In the genomic region with DNA sequence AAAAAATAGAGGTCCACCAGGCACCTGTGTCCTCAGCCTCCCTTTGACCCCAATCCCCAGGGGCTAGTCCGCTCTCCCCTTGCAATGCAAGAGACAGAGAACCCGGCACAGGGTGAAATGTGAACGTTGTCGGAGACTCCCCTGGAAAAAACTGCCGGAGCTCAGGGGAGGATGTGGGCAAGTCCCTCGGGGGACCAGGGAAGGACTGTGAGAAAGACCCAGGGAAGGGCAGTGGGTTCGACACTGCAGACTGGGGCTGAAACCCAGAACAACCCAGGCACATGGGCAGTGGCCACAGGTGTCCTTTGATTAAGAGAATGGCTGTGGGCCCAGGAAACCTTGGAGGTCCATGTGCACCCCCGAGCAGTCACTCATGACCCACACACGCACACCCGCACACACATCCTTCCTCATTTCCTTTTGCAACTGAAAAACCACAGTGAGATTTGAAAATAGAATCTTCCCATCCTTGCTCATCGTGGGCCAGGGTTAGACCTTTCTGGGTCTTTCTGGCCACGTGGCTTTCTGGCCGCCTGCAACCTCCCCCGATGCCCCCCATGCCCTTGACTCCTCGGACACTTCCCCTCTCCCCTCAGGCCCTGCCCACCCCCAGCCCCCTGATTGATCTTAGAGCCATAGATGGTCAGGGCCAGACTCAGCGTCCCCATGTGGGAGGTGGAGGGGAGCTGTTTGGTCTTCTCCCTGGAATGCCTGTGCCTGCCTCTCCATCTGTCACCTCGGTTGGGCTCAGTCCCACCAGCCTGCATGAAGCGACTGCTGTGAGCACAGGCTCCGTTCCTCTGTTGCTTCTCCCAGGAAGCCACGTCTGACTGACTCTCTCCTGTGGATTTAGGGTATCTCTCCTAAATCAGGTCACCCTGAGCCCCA, we compare ENCODE assay signal across 10 cellular contexts. TPM values are rescaled to one million over a fixed set of nuclear protein-coding genes. Genes with fewer than 3 reads are reported as not detected.
A peak's percentile ranks its signal among the peaks of the same experiment; 100 is the strongest.
DNase-seq lines count a peak whose midpoint lies in the region; ATAC-seq and TF ChIP-seq lines count a peak whose summit lies in the region.
"Had no signal": no experiment of that assay in that cellular context is flagged by ENCODE, and none has a peak within 500 bp of the region (broad histone marks: within the 10 kb centered on the region; RNA-seq: fewer than 3 reads in every experiment).

No MANE protein-coding gene starts in this region.

- H3K9me2 ChIP-seq in hepatocyte (replicated peaks; ENCODE audit: insufficient read depth), result no peaks in the 10 kb centered on the region

- ATAC-seq in Right ventricle myocardium superior (ENCODE audit: poor library complexity) (peak; percentile 22), HG03460 (IDR thresholded peaks at IDR 0.05; ENCODE audit: unreplicated experiment) (peak; percentile 59)
- ATAC-seq in activated CD8-positive, alpha-beta T cell treated with anti-CD3 and anti-CD28 coated beads for 36 hours, result peak; percentile 55
- ATAC-seq: Panc1 had no signal

- CTCF ChIA-PET in activated CD8-positive, alpha-beta T cell treated with anti-CD3 and anti-CD28 coated beads for 36 hours (lab: Charles Lee), result interaction anchor here (0.6 to 3.4 kb wide), 6 partner anchors 11 to 183 kb away, joined by 3 to 19 read pairs (median 5); no protein-coding TSS in a partner anchor

- no peaks in the 10 kb centered on the region for H3K4me1 ChIP-seq in right atrium auricular region
- H3K4me1 ChIP-seq in hepatocyte (ENCODE audit: insufficient read depth), result no peaks in the 10 kb centered on the region
- H3K4me1 ChIP-seq: parathyroid adenoma had no signal

- POLR2A ChIA-PET in activated CD8-positive, alpha-beta T cell treated with anti-CD3 and anti-CD28 coated beads for 36 hours (lab: Charles Lee), result interaction anchor here (1.0 to 1.9 kb wide), 4 partner anchors 10 to 107 kb away, joined by 3 to 7 read pairs (median 4); partner anchors contain the start of gene EIF4H

- DNase-seq in Right ventricle myocardium superior (no peak), right atrium auricular region (ENCODE audit: low spot score) (no peak), D341Med (ENCODE audit: low spot score) (no peak), hepatocyte (ENCODE audit: low spot score) (no peak), NCI-H2227 (lab: John Stamatoyannopoulos, UW; ENCODE audit: unreplicated experiment) (no peak), HUDEP-2 (lab: John Stamatoyannopoulos, UW; ENCODE audit: unreplicated experiment in 76 of 76) (no peak)
- DNase-seq in activated CD8-positive, alpha-beta T cell treated with anti-CD3 and anti-CD28 coated beads for 36 hours, result peak; percentile 56

- TF ChIP-seq CTCF in right atrium auricular region (IDR thresholded peaks at IDR 0.05) (no peak), hepatocyte (IDR thresholded peaks at IDR 0.05; ENCODE audit: poor library complexity) (no peak)
- no peak for TF ChIP-seq CTCF in activated CD8-positive, alpha-beta T cell treated with anti-CD3 and anti-CD28 coated beads for 36 hours (IDR thresholded peaks at IDR 0.05)

- H3K9me3 ChIP-seq in right atrium auricular region (no peaks in the 10 kb centered on the region), hepatocyte (ENCODE audit: low read depth) (no peaks in the 10 kb centered on the region)

- 88% methylated on average over 20 of the region's 20 CpGs for WGBS in hepatocyte (ENCODE audit: low lambda C conversion rate, missing lambda C conversion rate)

- H3K27ac ChIP-seq in right atrium auricular region, result no peak overlapping the region
- H3K27ac ChIP-seq in hepatocyte, result no peak overlapping the region
- H3K27ac ChIP-seq: parathyroid adenoma had no signal

- H2AFZ ChIP-seq in hepatocyte, result no peak overlapping the region
- H2AFZ ChIP-seq: parathyroid adenoma had no signal

- H3K4me2 ChIP-seq in hepatocyte, result no peak overlapping the region

- H3K27me3 Mint-ChIP-seq in activated CD8-positive, alpha-beta T cell treated with anti-CD3 and anti-CD28 coated beads for 36 hours, result no peaks in the 10 kb centered on the region

- H3K36me3 ChIP-seq in right atrium auricular region (no peaks in the 10 kb centered on the region), hepatocyte (replicated peaks; ENCODE audit: insufficient read depth, low read depth) (no peaks in the 10 kb centered on the region)

- intact Hi-C loops in Right ventricle myocardium superior (cut with DNase I), result no loop called here
- intact Hi-C loops in activated CD8-positive, alpha-beta T cell treated with anti-CD3 and anti-CD28 coated beads for 36 hours (cut with micrococcal nuclease), result no loop called here

- no peaks in the 10 kb centered on the region for H4K20me1 ChIP-seq in hepatocyte (ENCODE audit: insufficient read depth, poor library complexity, severe bottlenecking)

- peak overlapping the region; percentile 8 for H3K4me3 Mint-ChIP-seq in activated CD8-positive, alpha-beta T cell treated with anti-CD3 and anti-CD28 coated beads for 36 hours

- H3K4me3 ChIP-seq in right atrium auricular region (no peak overlapping the region), hepatocyte (no peak overlapping the region)

- H3K27me3 ChIP-seq in right atrium auricular region (no peaks in the 10 kb centered on the region), hepatocyte (no peaks in the 10 kb centered on the region)

- peaks cover 16% of the 10 kb centered on the region for H3K4me1 Mint-ChIP-seq in activated CD8-positive, alpha-beta T cell treated with anti-CD3 and anti-CD28 coated beads for 36 hours (ENCODE audit: low read depth)

- H3K36me3 Mint-ChIP-seq in activated CD8-positive, alpha-beta T cell treated with anti-CD3 and anti-CD28 coated beads for 36 hours (ENCODE audit: low read depth), result peaks cover 7% of the 10 kb centered on the region

- no peaks in the 10 kb centered on the region for H3K79me2 ChIP-seq in hepatocyte
- H3K79me2 ChIP-seq: parathyroid adenoma had no signal

- peak overlapping the region; percentile 73 for H3K27ac Mint-ChIP-seq in activated CD8-positive, alpha-beta T cell treated with anti-CD3 and anti-CD28 coated beads for 36 hours

- no peaks in the 10 kb centered on the region for H3K9me3 Mint-ChIP-seq in activated CD8-positive, alpha-beta T cell treated with anti-CD3 and anti-CD28 coated beads for 36 hours

RNA-seq across cellular contexts. Expression of gene LAT2, which starts 7.9 kb away (rescaled TPM):
- total RNA-seq in Right ventricle myocardium superior (2.2 TPM), right atrium auricular region (1 to 10 TPM; 1.4 to 6.1 TPM), hepatocyte (0.43 and 0.72 TPM in 2 replicates)
- 1 to 10 TPM; 2.4 to 3.2 TPM for total RNA-seq in activated CD8-positive, alpha-beta T cell treated with anti-CD3 and anti-CD28 coated beads for 36 hours
- polyA plus RNA-seq in hepatocyte, result 0.66 and 1.2 TPM in 2 replicates

RNA-seq across cellular contexts. Expression of gene RFC2, which starts 36.5 kb away (rescaled TPM):
- 9.4 TPM for total RNA-seq in Right ventricle myocardium superior
- 1 to 10 TPM; 6.0 to 8.5 TPM for total RNA-seq in right atrium auricular region
- total RNA-seq in activated CD8-positive, alpha-beta T cell treated with anti-CD3 and anti-CD28 coated beads for 36 hours, result 10 to 100 TPM; 90.7 to 91.8 TPM
- 14.6 and 16.8 TPM in 2 replicates for total RNA-seq in hepatocyte
- 21.8 and 25.4 TPM in 2 replicates for polyA plus RNA-seq in hepatocyte

RNA-seq across cellular contexts. Expression of gene EIF4H, which starts 43.5 kb away (rescaled TPM):
- 166 TPM for total RNA-seq in Right ventricle myocardium superior
- total RNA-seq in right atrium auricular region, result 100 to 1,000 TPM; 175 to 203 TPM
- 100 to 1,000 TPM; 461 to 464 TPM for total RNA-seq in activated CD8-positive, alpha-beta T cell treated with anti-CD3 and anti-CD28 coated beads for 36 hours
- 208 and 217 TPM in 2 replicates for total RNA-seq in hepatocyte
- polyA plus RNA-seq in hepatocyte, result 178 and 179 TPM in 2 replicates
